14 cellular contexts compared by ENCODE assay signal in genomic region chr11:121964591-121964990, GRCh38.
DNase-seq lines count a peak whose midpoint lies in the region; TF ChIP-seq lines count a peak whose summit lies in the region.
"Had no signal": no experiment of that assay in that cellular context is flagged by ENCODE, and none has a peak within 500 bp of the region (broad histone marks: within the 10 kb centered on the region; RNA-seq: fewer than 3 reads in every experiment).

No MANE protein-coding gene starts in this region.

- intact Hi-C loops in posterior cingulate gyrus (cut with DNase I), result no loop called here

- DNase-seq in GM03348 (ENCODE audit: low spot score) (peak; percentile 66), fibroblast of mammary gland (ENCODE audit: low read depth) (peak; percentile 68), skeletal muscle cell (ENCODE audit: low read depth) (peak; percentile 25), posterior cingulate gyrus (no peak)
- no peak for DNase-seq in stimulated activated CD4-positive, alpha-beta T cell treated with anti-CD3 and anti-CD28 coated beads, Interleukin-2, amount 100 ng/mL, for 24 hours
- DNase-seq in stimulated activated CD4-positive, alpha-beta T cell treated with anti-CD3 and anti-CD28 coated beads, Interleukin-2, amount 100 ng/mL, for 48 hours, result no peak
- DNase-seq: activated CD4-positive, alpha-beta T cell treated with anti-CD3 and anti-CD28 coated beads for 36 hours; activated naive CD4-positive, alpha-beta T cell treated with Interleukin-2 at 50 U/mL for 16 hours; effector CD4-positive, alpha-beta T cell; GDM1; natural killer cell; NCI-H146; spleen had no signal

- H3K4me3 ChIP-seq in fibroblast of mammary gland (ENCODE audit: control insufficient read depth, low read depth, low read length) (no peak overlapping the region), skeletal muscle cell (ENCODE audit: low read depth, low read length) (no peak overlapping the region)
- H3K4me3 ChIP-seq: spleen had no signal

- peak; percentile 27 for TF ChIP-seq CTCF in fibroblast of mammary gland (conservative IDR thresholded peaks at IDR 0.05; ENCODE audit: control insufficient read depth, insufficient read depth, low read depth, low read length)

TF ChIP-seq in PFSK-1, 5 proteins besides CTCF, POLR2A, EP300 and RAD21:
- no peak for TF ChIP-seq POLR2AphosphoS5 (IDR thresholded peaks at IDR 0.05; ENCODE audit: low read depth, low read length)
- TF ChIP-seq, protein P1, sequence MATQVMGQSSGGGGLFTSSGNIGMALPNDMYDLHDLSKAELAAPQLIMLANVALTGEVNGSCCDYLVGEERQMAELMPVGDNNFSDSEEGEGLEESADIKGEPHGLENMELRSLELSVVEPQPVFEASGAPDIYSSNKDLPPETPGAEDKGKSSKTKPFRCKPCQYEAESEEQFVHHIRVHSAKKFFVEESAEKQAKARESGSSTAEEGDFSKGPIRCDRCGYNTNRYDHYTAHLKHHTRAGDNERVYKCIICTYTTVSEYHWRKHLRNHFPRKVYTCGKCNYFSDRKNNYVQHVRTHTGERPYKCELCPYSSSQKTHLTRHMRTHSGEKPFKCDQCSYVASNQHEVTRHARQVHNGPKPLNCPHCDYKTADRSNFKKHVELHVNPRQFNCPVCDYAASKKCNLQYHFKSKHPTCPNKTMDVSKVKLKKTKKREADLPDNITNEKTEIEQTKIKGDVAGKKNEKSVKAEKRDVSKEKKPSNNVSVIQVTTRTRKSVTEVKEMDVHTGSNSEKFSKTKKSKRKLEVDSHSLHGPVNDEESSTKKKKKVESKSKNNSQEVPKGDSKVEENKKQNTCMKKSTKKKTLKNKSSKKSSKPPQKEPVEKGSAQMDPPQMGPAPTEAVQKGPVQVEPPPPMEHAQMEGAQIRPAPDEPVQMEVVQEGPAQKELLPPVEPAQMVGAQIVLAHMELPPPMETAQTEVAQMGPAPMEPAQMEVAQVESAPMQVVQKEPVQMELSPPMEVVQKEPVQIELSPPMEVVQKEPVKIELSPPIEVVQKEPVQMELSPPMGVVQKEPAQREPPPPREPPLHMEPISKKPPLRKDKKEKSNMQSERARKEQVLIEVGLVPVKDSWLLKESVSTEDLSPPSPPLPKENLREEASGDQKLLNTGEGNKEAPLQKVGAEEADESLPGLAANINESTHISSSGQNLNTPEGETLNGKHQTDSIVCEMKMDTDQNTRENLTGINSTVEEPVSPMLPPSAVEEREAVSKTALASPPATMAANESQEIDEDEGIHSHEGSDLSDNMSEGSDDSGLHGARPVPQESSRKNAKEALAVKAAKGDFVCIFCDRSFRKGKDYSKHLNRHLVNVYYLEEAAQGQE (IDR thresholded peaks at IDR 0.05; ENCODE audit: insufficient read depth in 1 of 2, low read depth in 2 of 2, low read length in 2 of 2), result 0 out of 4 replicates have a peak, but pooled peaks of 1 of the 2 experiments have one; percentile 11
- TF ChIP-seq TAF1 (IDR thresholded peaks at IDR 0.05; ENCODE audit: borderline replicate concordance, insufficient read depth, low read length), result peak; percentile 4; the same call in 1 of the 2 replicates
- TF ChIP-seq FOXP2 (optimal IDR thresholded peaks at IDR 0.05; ENCODE audit: borderline replicate concordance, extremely low read depth, extremely low read length, insufficient read depth), result peak; percentile 94
- TF ChIP-seq SIN3A (IDR thresholded peaks at IDR 0.05; ENCODE audit: borderline replicate concordance, insufficient read depth, low read length), result no peak

Comparison
In these comparisons a context has a peak if more than half of its experiments do, and no peak if none do; other contexts are left out.
1. DNase-seq: peak in GM03348 (single experiment), fibroblast of mammary gland (single experiment) and skeletal muscle cell (single experiment); none in stimulated activated CD4-positive, alpha-beta T cell treated with anti-CD3 and anti-CD28 coated beads, Interleukin-2, amount 100 ng/mL, for 24 hours (0 of 2), stimulated activated CD4-positive, alpha-beta T cell treated with anti-CD3 and anti-CD28 coated beads, Interleukin-2, amount 100 ng/mL, for 48 hours (0 of 2) and posterior cingulate gyrus (0 of 10).